26 cellular contexts compared by ENCODE assay signal in genomic region chr3:166080096-166080495, GRCh38.
DNase-seq lines count a peak whose midpoint lies in the region; ATAC-seq, FAIRE-seq and TF ChIP-seq lines count a peak whose summit lies in the region.
"Had no signal": no experiment of that assay in that cellular context is flagged by ENCODE, and none has a peak within 500 bp of the region (broad histone marks: within the 10 kb centered on the region; RNA-seq: fewer than 3 reads in every experiment).

No MANE protein-coding gene starts in this region.

- intact Hi-C loops in K562 (cut with micrococcal nuclease), result no loop called here

- no peaks in the 10 kb centered on the region for H3K79me2 ChIP-seq in K562 (ENCODE audit: control insufficient read depth, insufficient read depth, low read length)

- H3K36me3 ChIP-seq in K562 (ENCODE audit: control insufficient read depth, insufficient read depth, low read length) (no peaks in the 10 kb centered on the region), small intestine (ENCODE audit: control insufficient read depth in 2 of 2, insufficient read depth in 2 of 2, low read length in 2 of 2) (no peaks in the 10 kb centered on the region)
- H3K36me3 ChIP-seq: BE2C, BLaER1 had no signal

- H3K27ac ChIP-seq in A549 (no peak overlapping the region), K562 (ENCODE audit: extremely low read depth, low read depth, low read length) (no peak overlapping the region), small intestine (ENCODE audit: low read depth in 1 of 2, low read length in 1 of 2) (no peak overlapping the region)
- H3K27ac ChIP-seq: BLaER1 had no signal

- CTCF ChIA-PET in A549 (lab: Yijun Ruan, JAX) (no interaction called here), K562 (lab: Yijun Ruan, JAX; ENCODE audit: low intra/inter-chr PET ratio) (no interaction called here)

- POLR2A ChIA-PET in A549 (lab: Yijun Ruan, JAX), result no interaction called here
- POLR2A ChIA-PET in K562 (lab: Yijun Ruan, JAX), result no interaction called here

- no peak for TF ChIP-seq RAD21 in A549 (conservative IDR thresholded peaks at IDR 0.05 in 1 of 2, IDR thresholded peaks at IDR 0.05 in 1 of 2)
- TF ChIP-seq RAD21 in K562 (CRISPR knock-in tag; conservative IDR thresholded peaks at IDR 0.05 in 1 of 2, IDR thresholded peaks at IDR 0.05 in 1 of 2), result no peak

- no peak overlapping the region for H3K9ac ChIP-seq in K562 (ENCODE audit: insufficient read depth in 1 of 2, low read depth in 2 of 2, low read length in 2 of 2)
- H3K9ac ChIP-seq: BLaER1 had no signal

- H3K9me1 ChIP-seq in K562 (ENCODE audit: control insufficient read depth, insufficient read depth, low read length), result no peaks in the 10 kb centered on the region

- no peaks in the 10 kb centered on the region for H3K4me1 Mint-ChIP-seq in T-helper 17 cell
- H3K4me1 Mint-ChIP-seq: CD14-positive monocyte; CD4-positive, alpha-beta memory T cell; CD4-positive, CD25-positive, alpha-beta regulatory T cell; CD8-positive, alpha-beta memory T cell had no signal

- no peaks in the 10 kb centered on the region for H3K4me1 ChIP-seq in A549
- no peaks in the 10 kb centered on the region for H3K4me1 ChIP-seq in K562 (replicated peaks in 1 of 2; ENCODE audit: control insufficient read depth in 2 of 2, insufficient read depth in 2 of 2, low read length in 2 of 2)
- no peaks in the 10 kb centered on the region for H3K4me1 ChIP-seq in small intestine (ENCODE audit: control insufficient read depth in 2 of 2, insufficient read depth in 1 of 2, low read depth in 1 of 2, low read length in 1 of 2)
- H3K4me1 ChIP-seq: BE2C, BLaER1 had no signal

- TF ChIP-seq EP300 in A549 (IDR thresholded peaks at IDR 0.05), result no peak
- TF ChIP-seq EP300 in K562 (IDR thresholded peaks at IDR 0.05; ENCODE audit: low read length), result no peak

- no peaks in the 10 kb centered on the region for H4K20me1 ChIP-seq in K562 (replicated peaks; ENCODE audit: control insufficient read depth, insufficient read depth, low read length)
- H4K20me1 ChIP-seq: BLaER1 had no signal

- H3K4me2 ChIP-seq in A549 (no peak overlapping the region), K562 (ENCODE audit: insufficient read depth, low read length) (no peak overlapping the region)
- H3K4me2 ChIP-seq: BLaER1 had no signal

- no TSS peak for BruUV-seq in K562 (replicated peaks; lab: Mats Ljungman, UMichigan)

- in situ Hi-C loops in K562 (cut with MboI), result no loop called here
- in situ Hi-C loops in GM13976 (cut with MboI; ENCODE audit: low sequenced_read_pairs, unreplicated experiment), result no loop called here

- TF ChIP-seq CTCF in A549 (IDR thresholded peaks at IDR 0.05) (no peak), K562 (IDR thresholded peaks at IDR 0.05 in 2 of 3, conservative IDR thresholded peaks at IDR 0.05 in 1 of 3; ENCODE audit: insufficient read depth in 2 of 3, low read depth in 1 of 3, low read length in 3 of 3) (no peak), GM13976 (IDR thresholded peaks at IDR 0.05; ENCODE audit: borderline replicate concordance, control extremely low read depth, extremely low read depth, insufficient read depth, missing control alignments) (no peak)

- H2AFZ ChIP-seq in K562 (ENCODE audit: low read depth, low read length), result no peak overlapping the region

- H3K9me3 ChIP-seq in A549 (no peaks in the 10 kb centered on the region), K562 (replicated peaks; ENCODE audit: control insufficient read depth, insufficient read depth, low read depth, low read length) (no peaks in the 10 kb centered on the region), small intestine (ENCODE audit: control insufficient read depth, low read depth) (no peaks in the 10 kb centered on the region), T-helper 17 cell (ENCODE audit: control insufficient read depth, low read length, poor library complexity, severe bottlenecking) (no peaks in the 10 kb centered on the region)
- H3K9me3 ChIP-seq: BE2C, BLaER1 had no signal

- 34% methylated on average over 2 of the region's 2 CpGs for WGBS in A549 (ENCODE audit: missing lambda C conversion rate)
- 18% methylated on average over 2 of the region's 2 CpGs for WGBS in K562 (ENCODE audit: insufficient coverage, low coverage, missing lambda C conversion rate)
- 79 to 81% (median 80%) methylated on average over 2 of the region's 2 CpGs for WGBS in small intestine, 3 donors

- H3K27me3 ChIP-seq in K562 (ENCODE audit: control insufficient read depth in 2 of 2, insufficient read depth in 2 of 2, low read length in 2 of 2) (no peaks in the 10 kb centered on the region), small intestine (ENCODE audit: control insufficient read depth in 2 of 2, insufficient read depth in 2 of 2, low read length in 2 of 2) (no peaks in the 10 kb centered on the region)
- H3K27me3 ChIP-seq: BE2C, BLaER1 had no signal

- no peak overlapping the region for H3K4me3 ChIP-seq in A549
- no peak overlapping the region for H3K4me3 ChIP-seq in K562
- H3K4me3 ChIP-seq in small intestine (ENCODE audit: low read depth in 1 of 2, low read length in 2 of 2), result no peak overlapping the region
- H3K4me3 ChIP-seq: BLaER1, GM12878 had no signal

- H3K27me3 Mint-ChIP-seq in T-helper 17 cell, result no peaks in the 10 kb centered on the region
- H3K27me3 Mint-ChIP-seq: CD4-positive, alpha-beta memory T cell; CD4-positive, CD25-positive, alpha-beta regulatory T cell; CD8-positive, alpha-beta memory T cell had no signal

- H3K4me3 Mint-ChIP-seq in T-helper 17 cell, result no peak overlapping the region
- H3K4me3 Mint-ChIP-seq: CD14-positive monocyte; CD4-positive, alpha-beta memory T cell; CD4-positive, CD25-positive, alpha-beta regulatory T cell; CD8-positive, alpha-beta memory T cell had no signal

- TF ChIP-seq POLR2A in A549 (IDR thresholded peaks at IDR 0.05; ENCODE audit: low read length) (no peak), K562 (conservative IDR thresholded peaks at IDR 0.05) (no peak)

- no peak overlapping the region for H3K27ac Mint-ChIP-seq in T-helper 17 cell
- H3K27ac Mint-ChIP-seq: CD14-positive monocyte; CD4-positive, alpha-beta memory T cell; CD4-positive, CD25-positive, alpha-beta regulatory T cell; CD8-positive, alpha-beta memory T cell had no signal

- ATAC-seq in A549, result no peak
- ATAC-seq in K562, result no peak
- ATAC-seq in T-helper 17 cell, result no peak
- ATAC-seq: GM12878 had no signal

- FAIRE-seq in A204.1 (lab: Jason Lieb, UNC) (peak; percentile 92), A549 (lab: Jason Lieb, UNC) (no peak), K562 (lab: Jason Lieb, UNC) (no peak), small intestine (lab: Jason Lieb, UNC) (peak; percentile 92)
- FAIRE-seq: GM12878, GM12892 had no signal

- DNase-seq in A549 (ENCODE audit: low read depth in 1 of 2, low spot score in 1 of 2), result no peak
- DNase-seq in K562 (ENCODE audit: extremely low read depth in 1 of 4, low spot score in 3 of 4), result no peak
- DNase-seq in small intestine, result no peak
- DNase-seq in GM13976 (ENCODE audit: low spot score), result no peak
- DNase-seq in HuH-7 (ENCODE audit: low spot score), result no peak
- no peak for DNase-seq in T-helper 17 cell
- DNase-seq: 8988T; ACHN; BE2C; C1 segment of cervical spinal cord; CD4-positive, alpha-beta memory T cell; CD4-positive, CD25-positive, alpha-beta regulatory T cell; CD8-positive, alpha-beta memory T cell; COR-L47; DMS 273 treated with DMSO at 0.1 percent for 48 hours; DMS153; DMS53; DMS79; DND-41; EL; GDM1 had no signal

- H3K36me3 Mint-ChIP-seq in T-helper 17 cell (ENCODE audit: low read depth), result no peaks in the 10 kb centered on the region
- H3K36me3 Mint-ChIP-seq: CD14-positive monocyte; CD4-positive, alpha-beta memory T cell; CD4-positive, CD25-positive, alpha-beta regulatory T cell; CD8-positive, alpha-beta memory T cell had no signal

TF ChIP-seq in A549, 52 proteins besides CTCF, POLR2A, EP300 and RAD21 (continues in another document):
- no peak for TF ChIP-seq HMGXB4 (CRISPR knock-in tag; IDR thresholded peaks at IDR 0.05; ENCODE audit: borderline replicate concordance)
- TF ChIP-seq SMC3 (IDR thresholded peaks at IDR 0.05), result no peak
- TF ChIP-seq HOXB5 (CRISPR knock-in tag; IDR thresholded peaks at IDR 0.05), result no peak
- no peak for TF ChIP-seq RFX5 (IDR thresholded peaks at IDR 0.05)
- no peak for TF ChIP-seq JUNB (IDR thresholded peaks at IDR 0.05)

TF ChIP-seq in K562, 482 proteins besides CTCF, POLR2A, EP300 and RAD21:
- peak; percentile 78 for TF ChIP-seq MAFF (IDR thresholded peaks at IDR 0.05; ENCODE audit: low read length)
- TF ChIP-seq MAFK (IDR thresholded peaks at IDR 0.05; ENCODE audit: low read length), result peak; percentile 84
- TF ChIP-seq MAFG (tag; conservative IDR thresholded peaks at IDR 0.05), result 0 out of 2 replicates have a peak, but pooled peaks have one; percentile 28
- peak; percentile 46 for TF ChIP-seq C11orf30 (IDR thresholded peaks at IDR 0.05; ENCODE audit: low read depth)
- TF ChIP-seq ZNF695 (CRISPR knock-in tag; IDR thresholded peaks at IDR 0.05), result no peak
- TF ChIP-seq ZNF316 (IDR thresholded peaks at IDR 0.05), result peak; percentile 82
- no peak for TF ChIP-seq MTA1 (IDR thresholded peaks at IDR 0.05; ENCODE audit: borderline replicate concordance)
- TF ChIP-seq ZBTB11 (CRISPR knock-in tag; IDR thresholded peaks at IDR 0.05), result no peak
- no peak for TF ChIP-seq PPARD (CRISPR knock-in tag; IDR thresholded peaks at IDR 0.05)
- TF ChIP-seq SOX6 (IDR thresholded peaks at IDR 0.05), result no peak
